20 cellular contexts compared by ENCODE assay signal in genomic region chr14:74648643-74649042, GRCh38. TPM values are rescaled to one million over a fixed set of nuclear protein-coding genes. Genes with fewer than 3 reads are reported as not detected.
DNase-seq lines count a peak whose midpoint lies in the region; ATAC-seq and TF ChIP-seq lines count a peak whose summit lies in the region.
"Had no signal": no experiment of that assay in that cellular context is flagged by ENCODE, and none has a peak within 500 bp of the region (broad histone marks: within the 10 kb centered on the region; RNA-seq: fewer than 3 reads in every experiment).

No MANE protein-coding gene starts in this region.

- H3K9me3 ChIP-seq in tibial artery, result no peaks in the 10 kb centered on the region
- H3K9me3 ChIP-seq: adrenal gland, BE2C had no signal

- H3K27ac ChIP-seq in foreskin keratinocyte (no peak overlapping the region), tibial artery (peak overlapping the region; percentile 75 to 79)
- H3K27ac ChIP-seq: 22Rv1 had no signal

- DNase-seq in DMS79 treated with DMSO at 0.1 percent for 48 hours (lab: John Stamatoyannopoulos, UW), result peak; percentile 51
- DNase-seq in DMS79 (lab: John Stamatoyannopoulos, UW), result no peak
- no peak for DNase-seq in WTC11 (ENCODE audit: low spot score)
- DNase-seq in foreskin keratinocyte, result no peak
- DNase-seq in tibial artery, result peak in 1 of 2 donors; percentile 46
- DNase-seq in iPS-NIHi11 (ENCODE audit: low spot score), result no peak
- no peak for DNase-seq in activated CD4-positive, alpha-beta T cell treated with anti-CD3 and anti-CD28 coated beads for 1 hour
- DNase-seq in A172 (ENCODE audit: low spot score), result no peak
- DNase-seq: activated CD4-positive, alpha-beta T cell treated with anti-CD3 and anti-CD28 coated beads, Interleukin-2, amount 50 U/mL, for 1 hour; activated gamma-delta T cell treated with Interleukin-2 at 50 U/mL for 16 hours; central memory CD4-positive, alpha-beta T cell; effector CD8-positive, alpha-beta T cell; glutamatergic neuron; NCI-H526; Right ventricle myocardium superior; stimulated activated CD4-positive, alpha-beta T cell treated with anti-CD3 and anti-CD28 coated beads, Interleukin-12 subunit alpha, Interleukin-12 subunit beta, amount 100 ng/mL, for 4 hours had no signal

- POLR2A ChIA-PET in WTC11 (lab: Charles Lee), result no interaction called here

- H3K36me3 Mint-ChIP-seq in WTC11, result no peaks in the 10 kb centered on the region

- TF ChIP-seq CTCF in WTC11 (IDR thresholded peaks at IDR 0.05), result no peak
- no peak for TF ChIP-seq CTCF in foreskin keratinocyte (conservative IDR thresholded peaks at IDR 0.05)
- TF ChIP-seq CTCF in tibial artery (IDR thresholded peaks at IDR 0.05), result no peak

- peak overlapping the region; percentile 83; the same call in 1 of the 2 replicates for H3K27ac Mint-ChIP-seq in WTC11

- H3K27me3 Mint-ChIP-seq in WTC11 (ENCODE audit: low read depth), result no peaks in the 10 kb centered on the region

- CTCF ChIA-PET in WTC11 (lab: Charles Lee), result interaction anchor here (0.8 to 3.7 kb wide), 9 partner anchors 10 to 358 kb away, joined by 3 to 18 read pairs (median 4); partner anchors contain the start of genes ISCA2 and NPC2

- H3K4me3 Mint-ChIP-seq in WTC11, result no peak overlapping the region
- H3K4me3 Mint-ChIP-seq: neural crest cell had no signal

- H3K4me1 Mint-ChIP-seq in WTC11, result peaks cover 22% of the 10 kb centered on the region
- H3K4me1 Mint-ChIP-seq: neural crest cell had no signal

- H3K27me3 ChIP-seq in foreskin keratinocyte (no peaks in the 10 kb centered on the region), tibial artery (no peaks in the 10 kb centered on the region)
- H3K27me3 ChIP-seq: adrenal gland, BE2C had no signal

- no peaks in the 10 kb centered on the region for H3K9me3 Mint-ChIP-seq in WTC11
- H3K9me3 Mint-ChIP-seq: neural crest cell had no signal

- no peak for ATAC-seq in WTC11
- peak; percentile 10 for ATAC-seq in foreskin keratinocyte

- H3K4me1 ChIP-seq in foreskin keratinocyte, result peaks cover 35% of the 10 kb centered on the region
- peaks cover 4 to 69% (median 48%) of the 10 kb centered on the region in 4 donors for H3K4me1 ChIP-seq in tibial artery

- no peak overlapping the region for H3K4me3 ChIP-seq in tibial artery
- H3K4me3 ChIP-seq: adrenal gland had no signal

- intact Hi-C loops in tibial artery (cut with DNase I; ENCODE audit: low total_unique reads), result no loop called here

- H3K36me3 ChIP-seq in tibial artery, result no peaks in the 10 kb centered on the region
- H3K36me3 ChIP-seq: adrenal gland, BE2C had no signal

TF ChIP-seq in WTC11, 78 proteins besides CTCF, POLR2A, EP300 and RAD21 (continues in another document):
- TF ChIP-seq TP53 (CRISPR knock-in tag; IDR thresholded peaks at IDR 0.05) (no peak), NFE2L1 (CRISPR knock-in tag; IDR thresholded peaks at IDR 0.05) (no peak), ZBTB43 (CRISPR knock-in tag; IDR thresholded peaks at IDR 0.05) (no peak), PRRX2 (CRISPR knock-in tag; IDR thresholded peaks at IDR 0.05) (no peak), FOXJ3 (CRISPR knock-in tag; IDR thresholded peaks at IDR 0.05; ENCODE audit: borderline replicate concordance) (no peak), ZMAT4 (CRISPR knock-in tag; IDR thresholded peaks at IDR 0.05) (no peak), AR (CRISPR knock-in tag; IDR thresholded peaks at IDR 0.05) (no peak), TEAD1 (CRISPR knock-in tag; IDR thresholded peaks at IDR 0.05) (no peak), ZNF532 (CRISPR knock-in tag; IDR thresholded peaks at IDR 0.05; ENCODE audit: borderline replicate concordance) (no peak)
- TF ChIP-seq, protein P1, sequence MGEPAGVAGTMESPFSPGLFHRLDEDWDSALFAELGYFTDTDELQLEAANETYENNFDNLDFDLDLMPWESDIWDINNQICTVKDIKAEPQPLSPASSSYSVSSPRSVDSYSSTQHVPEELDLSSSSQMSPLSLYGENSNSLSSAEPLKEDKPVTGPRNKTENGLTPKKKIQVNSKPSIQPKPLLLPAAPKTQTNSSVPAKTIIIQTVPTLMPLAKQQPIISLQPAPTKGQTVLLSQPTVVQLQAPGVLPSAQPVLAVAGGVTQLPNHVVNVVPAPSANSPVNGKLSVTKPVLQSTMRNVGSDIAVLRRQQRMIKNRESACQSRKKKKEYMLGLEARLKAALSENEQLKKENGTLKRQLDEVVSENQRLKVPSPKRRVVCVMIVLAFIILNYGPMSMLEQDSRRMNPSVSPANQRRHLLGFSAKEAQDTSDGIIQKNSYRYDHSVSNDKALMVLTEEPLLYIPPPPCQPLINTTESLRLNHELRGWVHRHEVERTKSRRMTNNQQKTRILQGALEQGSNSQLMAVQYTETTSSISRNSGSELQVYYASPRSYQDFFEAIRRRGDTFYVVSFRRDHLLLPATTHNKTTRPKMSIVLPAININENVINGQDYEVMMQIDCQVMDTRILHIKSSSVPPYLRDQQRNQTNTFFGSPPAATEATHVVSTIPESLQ (CRISPR knock-in tag; IDR thresholded peaks at IDR 0.05), result no peak
- TF ChIP-seq, protein P2, sequence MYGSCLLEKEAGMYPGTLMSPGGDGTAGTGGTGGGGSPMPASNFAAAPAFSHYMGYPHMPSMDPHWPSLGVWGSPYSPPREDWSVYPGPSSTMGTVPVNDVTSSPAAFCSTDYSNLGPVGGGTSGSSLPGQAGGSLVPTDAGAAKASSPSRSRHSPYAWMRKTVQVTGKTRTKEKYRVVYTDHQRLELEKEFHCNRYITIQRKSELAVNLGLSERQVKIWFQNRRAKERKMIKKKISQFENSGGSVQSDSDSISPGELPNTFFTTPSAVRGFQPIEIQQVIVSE (CRISPR knock-in tag; IDR thresholded peaks at IDR 0.05; ENCODE audit: borderline replicate concordance), result no peak

RNA-seq across cellular contexts. Expression of gene LTBP2, which starts 36.6 kb away (rescaled TPM):
- total RNA-seq in WTC11 (2021), result 1.2 TPM in 3 replicates
- 78.2 and 131 TPM in 2 replicates for total RNA-seq in foreskin keratinocyte
- polyA plus RNA-seq in foreskin keratinocyte, result 26.5 and 35.0 TPM in 2 replicates
- 5.7 and 5.8 TPM in 2 replicates for total RNA-seq in A172 (2014; rRNA removed; shearing (Covaris generic))

Comparison
In these comparisons a context has a peak if more than half of its experiments do, and no peak if none do; other contexts are left out.
1. RNA of gene LTBP2, which starts 36.6 kb away (total RNA-seq): 78.2 to 131 TPM in foreskin keratinocyte; 5.7 to 5.8 TPM in A172 and 1.2 TPM in WTC11; every median in the first group is over 10 times any median in the second.